ENCODE assay signal across 8 cellular contexts in genomic region chr6:143059616-143060353, GRCh38. TPM values are rescaled to one million over a fixed set of nuclear protein-coding genes. Genes with fewer than 3 reads are reported as not detected.
DNase-seq lines count a peak whose midpoint lies in the region; ATAC-seq and TF ChIP-seq lines count a peak whose summit lies in the region.

No MANE protein-coding gene starts in this region.

- H3K27me3 Mint-ChIP-seq in Calu3 (ENCODE audit: unreplicated experiment), result no peaks in the 10 kb centered on the region
- no peaks in the 10 kb centered on the region for H3K27me3 Mint-ChIP-seq in chondrocyte (ENCODE audit: low read depth)
- no peaks in the 10 kb centered on the region for H3K27me3 Mint-ChIP-seq in stimulated activated naive CD8-positive, alpha-beta T cell treated with anti-CD3 and anti-CD28 coated beads, Interleukin-15, Interleukin-2, amounts not matched to agents 100 ng/mL and 50 ng/mL, for 24 hours

- DNase-seq in Calu3, result peak; percentile 47
- no peak for DNase-seq in HEK293T (ENCODE audit: extremely low spot score)
- DNase-seq in RWPE2 (ENCODE audit: low spot score), result peak; percentile 75
- no peak for DNase-seq in chondrocyte (ENCODE audit: low spot score)
- DNase-seq in right lobe of liver, result peak in 2 of 3 donors; percentile 41 to 53
- DNase-seq in effector CD4-positive, alpha-beta T cell, result no peak

- intact Hi-C loops in Calu3 (cut with micrococcal nuclease; ENCODE audit: unreplicated experiment), result no loop called here
- intact Hi-C loops in right lobe of liver (cut with DNase I), result loop anchor here in 1 of 2 donors (10.0 kb wide), 1 partner anchor 55 kb away; no protein-coding TSS in a partner anchor

- peak; percentile 91 for ATAC-seq in RWPE2 (ENCODE audit: low read depth)
- peak; percentile 49 to 69 (median 58) for ATAC-seq in right lobe of liver
- no peak for ATAC-seq in GM19351 (IDR thresholded peaks at IDR 0.05; ENCODE audit: unreplicated experiment)

- H3K36me3 Mint-ChIP-seq in Calu3 (ENCODE audit: insufficient read depth, unreplicated experiment) (peaks cover 24% of the 10 kb centered on the region), chondrocyte (ENCODE audit: low read depth) (no peaks in the 10 kb centered on the region)
- no peaks in the 10 kb centered on the region for H3K36me3 Mint-ChIP-seq in stimulated activated naive CD8-positive, alpha-beta T cell treated with anti-CD3 and anti-CD28 coated beads, Interleukin-15, Interleukin-2, amounts not matched to agents 100 ng/mL and 50 ng/mL, for 24 hours (ENCODE audit: low read depth)

- peak overlapping the region; percentile 98 for H3K27ac Mint-ChIP-seq in Calu3 (ENCODE audit: unreplicated experiment)
- peak overlapping the region; percentile 98 for H3K27ac Mint-ChIP-seq in chondrocyte (ENCODE audit: unreplicated experiment)
- peak overlapping the region; percentile 95 for H3K27ac Mint-ChIP-seq in stimulated activated naive CD8-positive, alpha-beta T cell treated with anti-CD3 and anti-CD28 coated beads, Interleukin-15, Interleukin-2, amounts not matched to agents 100 ng/mL and 50 ng/mL, for 24 hours

- peak overlapping the region; percentile 97 for H3K27ac ChIP-seq in RWPE2 (ENCODE audit: poor library complexity, severe bottlenecking)
- peak overlapping the region; percentile 98 to 100 (median 98) for H3K27ac ChIP-seq in right lobe of liver

- no peaks in the 10 kb centered on the region for H3K9me3 ChIP-seq in RWPE2 (ENCODE audit: severe bottlenecking)
- no peaks in the 10 kb centered on the region for H3K9me3 ChIP-seq in right lobe of liver

- BruUV-seq in Calu3 (replicated peaks; lab: Mats Ljungman, UMichigan), result TSS peak; percentile 73

- H3K4me3 Mint-ChIP-seq in Calu3 (ENCODE audit: low read depth, unreplicated experiment) (peak overlapping the region; percentile 94), chondrocyte (ENCODE audit: unreplicated experiment) (peak overlapping the region; percentile 95)
- peak overlapping the region; percentile 92 for H3K4me3 Mint-ChIP-seq in stimulated activated naive CD8-positive, alpha-beta T cell treated with anti-CD3 and anti-CD28 coated beads, Interleukin-15, Interleukin-2, amounts not matched to agents 100 ng/mL and 50 ng/mL, for 24 hours

- H3K9me3 Mint-ChIP-seq in Calu3 (ENCODE audit: low read depth, unreplicated experiment) (peaks cover 3% of the 10 kb centered on the region), chondrocyte (ENCODE audit: low read depth) (no peaks in the 10 kb centered on the region)
- no peaks in the 10 kb centered on the region for H3K9me3 Mint-ChIP-seq in stimulated activated naive CD8-positive, alpha-beta T cell treated with anti-CD3 and anti-CD28 coated beads, Interleukin-15, Interleukin-2, amounts not matched to agents 100 ng/mL and 50 ng/mL, for 24 hours

- 3% methylated on average over 7 of the region's 8 CpGs for WGBS in right lobe of liver (ENCODE audit: insufficient coverage, low coverage, low lambda C conversion rate, missing lambda C conversion rate)

- TF ChIP-seq POLR2A in right lobe of liver (IDR thresholded peaks at IDR 0.05), result peak; percentile 82

- H3K4me3 ChIP-seq in RWPE2 (ENCODE audit: severe bottlenecking), result peak overlapping the region; percentile 91
- H3K4me3 ChIP-seq in right lobe of liver, result peak overlapping the region; percentile 75 to 77 (median 75)

- H3K36me3 ChIP-seq in RWPE2 (ENCODE audit: low read depth) (0 out of 2 replicates have a peak, but pooled peaks cover 4% of the 10 kb centered on the region), right lobe of liver (no peaks in the 10 kb centered on the region)

- peaks cover 28% of the 10 kb centered on the region for H3K4me1 Mint-ChIP-seq in Calu3 (ENCODE audit: low read depth, unreplicated experiment)
- H3K4me1 Mint-ChIP-seq in chondrocyte (ENCODE audit: low read depth), result peaks cover 44% of the 10 kb centered on the region
- H3K4me1 Mint-ChIP-seq in stimulated activated naive CD8-positive, alpha-beta T cell treated with anti-CD3 and anti-CD28 coated beads, Interleukin-15, Interleukin-2, amounts not matched to agents 100 ng/mL and 50 ng/mL, for 24 hours (ENCODE audit: low read depth), result peaks cover 28% of the 10 kb centered on the region

- CTCF ChIA-PET in Calu3 (lab: Charles Lee), result interaction anchor here (1.3 kb wide), 1 partner anchor 585 kb away, joined by 3 read pairs; no protein-coding TSS in a partner anchor
- CTCF ChIA-PET in HEK293T (lab: Yijun Ruan, JAX), result interaction anchor here (0.8 kb wide), 1 partner anchor 113 kb away, joined by 4 read pairs; no protein-coding TSS in a partner anchor

- H3K27me3 ChIP-seq in RWPE2 (ENCODE audit: insufficient read depth, poor library complexity, severe bottlenecking), result no peaks in the 10 kb centered on the region
- no peaks in the 10 kb centered on the region for H3K27me3 ChIP-seq in right lobe of liver

- TF ChIP-seq CTCF in Calu3 (IDR thresholded peaks at IDR 0.05; ENCODE audit: unreplicated experiment), result no peak
- TF ChIP-seq CTCF in RWPE2 (IDR thresholded peaks at IDR 0.05; ENCODE audit: poor library complexity, severe bottlenecking), result no peak
- no peak for TF ChIP-seq CTCF in chondrocyte (IDR thresholded peaks at IDR 0.05)
- TF ChIP-seq CTCF in right lobe of liver (IDR thresholded peaks at IDR 0.05), result no peak

- POLR2A ChIA-PET in HEK293T (lab: Yijun Ruan, JAX), result interaction anchor here (0.8 kb wide), 1 partner anchor 83 kb away, joined by 3 read pairs; no protein-coding TSS in a partner anchor

- H3K4me1 ChIP-seq in RWPE2 (ENCODE audit: insufficient read depth, poor library complexity, severe bottlenecking), result peaks cover 28% of the 10 kb centered on the region
- peaks cover 0 to 32% (median 9%) of the 10 kb centered on the region in 4 donors for H3K4me1 ChIP-seq in right lobe of liver

TF ChIP-seq in HEK293T, 16 proteins besides CTCF, POLR2A, EP300 and RAD21:
- TF ChIP-seq BHLHE40 (IDR thresholded peaks at IDR 0.05; ENCODE audit: borderline replicate concordance), result no peak
- TF ChIP-seq, protein P1, sequence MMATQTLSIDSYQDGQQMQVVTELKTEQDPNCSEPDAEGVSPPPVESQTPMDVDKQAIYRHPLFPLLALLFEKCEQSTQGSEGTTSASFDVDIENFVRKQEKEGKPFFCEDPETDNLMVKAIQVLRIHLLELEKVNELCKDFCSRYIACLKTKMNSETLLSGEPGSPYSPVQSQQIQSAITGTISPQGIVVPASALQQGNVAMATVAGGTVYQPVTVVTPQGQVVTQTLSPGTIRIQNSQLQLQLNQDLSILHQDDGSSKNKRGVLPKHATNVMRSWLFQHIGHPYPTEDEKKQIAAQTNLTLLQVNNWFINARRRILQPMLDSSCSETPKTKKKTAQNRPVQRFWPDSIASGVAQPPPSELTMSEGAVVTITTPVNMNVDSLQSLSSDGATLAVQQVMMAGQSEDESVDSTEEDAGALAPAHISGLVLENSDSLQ (IDR thresholded peaks at IDR 0.05), result peak; percentile 91

RNA-seq across cellular contexts. Expression of gene AIG1, which starts 0.9 kb away (rescaled TPM):
- total RNA-seq in Calu3 (2022) (46.3 and 57.2 TPM in 2 replicates), chondrocyte (29.5 to 42.0 TPM (median 32.2 TPM) in 3 replicates), right lobe of liver (100 to 1,000 TPM in 5 of 6 experiments, 10 to 100 TPM in 1; 81.4 to 151 (median 111) TPM)

Comparison
In these comparisons a context has a peak if more than half of its experiments do, and no peak if none do; other contexts are left out.
1. DNase-seq: peak in Calu3 (single experiment), RWPE2 (single experiment) and right lobe of liver (2 of 3); none in HEK293T (single experiment), chondrocyte (single experiment) and effector CD4-positive, alpha-beta T cell (single experiment).
2. Peak in every context shown above with its lines, with median percentiles within 50 percentile points of each other: H3K27ac Mint-ChIP-seq and H3K4me3 Mint-ChIP-seq.